20 cellular contexts compared by ENCODE assay signal in the genomic region with DNA sequence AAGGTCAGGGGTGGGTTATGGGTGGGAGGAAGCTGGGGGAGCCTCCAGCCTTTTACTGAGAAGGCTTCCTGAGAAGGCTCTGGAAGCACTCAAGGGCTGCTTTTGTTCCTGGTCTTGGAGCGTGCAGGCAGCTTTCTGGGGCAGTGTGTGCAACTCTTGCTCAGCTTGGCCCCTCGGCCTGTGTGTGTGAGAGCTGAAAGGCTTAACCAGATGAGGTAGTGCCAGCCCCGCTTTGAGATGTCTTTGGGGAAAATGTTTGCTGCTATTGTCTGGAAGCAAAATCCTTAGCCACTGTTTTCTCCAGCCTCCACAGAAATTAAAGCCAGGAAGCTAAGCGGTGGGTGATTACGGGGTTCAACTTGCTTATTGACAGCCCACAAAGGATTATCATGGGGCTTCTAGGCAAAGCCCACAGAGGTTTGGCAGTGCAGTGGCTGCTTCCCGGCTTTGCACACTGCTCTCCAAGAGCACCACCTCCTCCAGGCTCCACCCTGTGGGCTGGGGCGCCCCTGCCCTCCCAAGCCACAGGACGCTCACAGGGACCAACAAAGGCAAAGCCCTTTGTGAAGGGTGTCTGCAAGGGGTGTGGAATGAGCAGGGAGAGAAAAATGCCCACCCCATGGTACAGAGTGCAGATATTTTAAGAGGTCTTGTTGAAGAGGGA.
DNase-seq lines count a peak whose midpoint lies in the region; ATAC-seq and TF ChIP-seq lines count a peak whose summit lies in the region.
"Had no signal": no experiment of that assay in that cellular context is flagged by ENCODE, and none has a peak within 500 bp of the region (broad histone marks: within the 10 kb centered on the region; RNA-seq: fewer than 3 reads in every experiment).

No MANE protein-coding gene starts in this region.

- peak; percentile 65 for ATAC-seq in WTC11
- ATAC-seq: HCT116 had no signal

- CTCF ChIA-PET in WTC11 (lab: Charles Lee) = no interaction called here

- peaks cover 8% of the 10 kb centered on the region for H3K4me1 Mint-ChIP-seq in WTC11

- no peak overlapping the region for H3K27ac Mint-ChIP-seq in WTC11

- H3K27ac ChIP-seq in tibial nerve (peak overlapping the region; percentile 5 to 73 (median 45)), prostate gland (no peak overlapping the region)
- H3K27ac ChIP-seq: BLaER1 treated with 17β-estradiol and CSF1 and Interleukin-3, amounts not matched to agents 10 nM and 100 nM; Peyer's patch had no signal

- H3K27me3 ChIP-seq in tibial nerve (no peaks in the 10 kb centered on the region), prostate gland (replicated peaks; ENCODE audit: insufficient read depth) (no peaks in the 10 kb centered on the region)
- H3K27me3 ChIP-seq: BLaER1 treated with 17β-estradiol and CSF1 and Interleukin-3, amounts not matched to agents 10 nM and 100 nM; Peyer's patch had no signal

- DNase-seq in NCI-H82 (lab: John Stamatoyannopoulos, UW) (peak; percentile 53), NCI-H82 treated with DMSO at 0.1 percent for 48 hours (lab: John Stamatoyannopoulos, UW; ENCODE audit: unreplicated experiment) (no peak), WTC11 (ENCODE audit: low spot score) (no peak), mesenteric fat pad (ENCODE audit: low spot score) (peak; percentile 53), tibial nerve (ENCODE audit: low spot score in 2 of 2) (no peak), OCI-M2 (lab: John Stamatoyannopoulos, UW; ENCODE audit: unreplicated experiment) (no peak), prostate gland (ENCODE audit: low spot score) (no peak), DMS79 (lab: John Stamatoyannopoulos, UW) (no peak)
- DNase-seq: 8988T; CD8-positive, alpha-beta memory T cell; DMS79 treated with DMSO at 0.1 percent for 48 hours; KBM-7; NCI-H1092 treated with DMSO at 0.1 percent for 48 hours; NCI-H446 treated with DMSO at 0.1 percent for 48 hours; NCI-H774; Peyer's patch; Right ventricle myocardium superior; SK-N-SH had no signal

- H3K36me3 Mint-ChIP-seq in WTC11 = no peaks in the 10 kb centered on the region
- H3K36me3 Mint-ChIP-seq: CD8-positive, alpha-beta memory T cell had no signal

- no peaks in the 10 kb centered on the region for H3K36me3 ChIP-seq in tibial nerve
- no peaks in the 10 kb centered on the region for H3K36me3 ChIP-seq in prostate gland
- H3K36me3 ChIP-seq: BLaER1 treated with 17β-estradiol and CSF1 and Interleukin-3, amounts not matched to agents 10 nM and 100 nM; Peyer's patch had no signal

- peak in 1 of 2 donors; percentile 11 for TF ChIP-seq EP300 in tibial nerve (IDR thresholded peaks at IDR 0.05)

- WGBS in tibial nerve, 2 donors = 45 to 50% methylated on average over 8 of the region's 8 CpGs
- WGBS in prostate gland = 93% methylated on average over 8 of the region's 8 CpGs

- H3K4me1 ChIP-seq in tibial nerve (peaks cover 0 to 8% (median 2%) of the 10 kb centered on the region in 4 donors), prostate gland (replicated peaks) (no peaks in the 10 kb centered on the region)
- H3K4me1 ChIP-seq: Peyer's patch had no signal

- intact Hi-C loops in prostate gland (cut with DNase I) = no loop called here

- H3K9me3 ChIP-seq in tibial nerve = no peaks in the 10 kb centered on the region
- no peaks in the 10 kb centered on the region for H3K9me3 ChIP-seq in prostate gland
- H3K9me3 ChIP-seq: BLaER1 treated with 17β-estradiol and CSF1 and Interleukin-3, amounts not matched to agents 10 nM and 100 nM; Peyer's patch; SK-N-SH had no signal

- POLR2A ChIA-PET in WTC11 (lab: Charles Lee) = no interaction called here

- TF ChIP-seq POLR2A in tibial nerve (IDR thresholded peaks at IDR 0.05) (no peak), prostate gland (IDR thresholded peaks at IDR 0.05) (no peak)

- no peaks in the 10 kb centered on the region for H3K27me3 Mint-ChIP-seq in WTC11 (ENCODE audit: low read depth)

- H3K9me3 Mint-ChIP-seq in WTC11 = no peaks in the 10 kb centered on the region
- H3K9me3 Mint-ChIP-seq: CD8-positive, alpha-beta memory T cell had no signal

- no peak overlapping the region for H3K4me3 Mint-ChIP-seq in WTC11
- H3K4me3 Mint-ChIP-seq: CD8-positive, alpha-beta memory T cell had no signal

- TF ChIP-seq CTCF in WTC11 (IDR thresholded peaks at IDR 0.05) (no peak), tibial nerve (IDR thresholded peaks at IDR 0.05) (no peak), prostate gland (IDR thresholded peaks at IDR 0.05) (no peak)

- H3K4me3 ChIP-seq in tibial nerve (no peak overlapping the region), prostate gland (no peak overlapping the region)
- H3K4me3 ChIP-seq: BLaER1 treated with 17β-estradiol and CSF1 and Interleukin-3, amounts not matched to agents 10 nM and 100 nM; Peyer's patch had no signal

TF ChIP-seq in WTC11, 78 proteins besides CTCF, POLR2A, EP300 and RAD21:
- TF ChIP-seq ELF4 (CRISPR knock-in tag; IDR thresholded peaks at IDR 0.05; ENCODE audit: low read depth) (no peak), ZNF219 (CRISPR knock-in tag; IDR thresholded peaks at IDR 0.05; ENCODE audit: borderline replicate concordance) (no peak), GTF2I (CRISPR knock-in tag; conservative IDR thresholded peaks at IDR 0.05) (no peak)
- TF ChIP-seq, protein P1, sequence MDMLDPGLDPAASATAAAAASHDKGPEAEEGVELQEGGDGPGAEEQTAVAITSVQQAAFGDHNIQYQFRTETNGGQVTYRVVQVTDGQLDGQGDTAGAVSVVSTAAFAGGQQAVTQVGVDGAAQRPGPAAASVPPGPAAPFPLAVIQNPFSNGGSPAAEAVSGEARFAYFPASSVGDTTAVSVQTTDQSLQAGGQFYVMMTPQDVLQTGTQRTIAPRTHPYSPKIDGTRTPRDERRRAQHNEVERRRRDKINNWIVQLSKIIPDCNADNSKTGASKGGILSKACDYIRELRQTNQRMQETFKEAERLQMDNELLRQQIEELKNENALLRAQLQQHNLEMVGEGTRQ (CRISPR knock-in tag; IDR thresholded peaks at IDR 0.05) = no peak
TF ChIP-seq in WTC11: peak in this region for 0.

Comparison
In these comparisons a context has a peak if more than half of its experiments do, and no peak if none do; other contexts are left out.
1. DNase-seq: peak in NCI-H82 (single experiment) and mesenteric fat pad (single experiment); none in NCI-H82 treated with DMSO at 0.1 percent for 48 hours (single experiment), WTC11 (single experiment), tibial nerve (0 of 2), OCI-M2 (single experiment), prostate gland (single experiment) and DMS79 (single experiment).
2. H3K27ac ChIP-seq: peak in tibial nerve (4 of 4); none in prostate gland (0 of 2).